ENCODE assay signal across 1 cellular context in genomic region chr2:113977660-113978523, GRCh38.
TF ChIP-seq lines count a peak whose summit lies in the region.

No MANE protein-coding gene starts in this region.

TF ChIP-seq in SK-N-SH, 30 proteins besides CTCF, POLR2A, EP300 and RAD21 (continued from another document):
- TF ChIP-seq CHD2 (IDR thresholded peaks at IDR 0.05; ENCODE audit: low read length, partially characterized antibody) = no peak
- TF ChIP-seq USF2 (IDR thresholded peaks at IDR 0.05; ENCODE audit: borderline replicate concordance, low read depth, low read length) = no peak
- no peak for TF ChIP-seq GABPA (IDR thresholded peaks at IDR 0.05; ENCODE audit: low read depth)
- TF ChIP-seq RFX5 (IDR thresholded peaks at IDR 0.05; ENCODE audit: low read length) = no peak
- no peak for TF ChIP-seq ELF1 (IDR thresholded peaks at IDR 0.05)
- no peak for TF ChIP-seq EZH2phosphoT487 (IDR thresholded peaks at IDR 0.05; ENCODE audit: borderline replicate concordance, low read depth)
- no peak for TF ChIP-seq NFIC (IDR thresholded peaks at IDR 0.05; ENCODE audit: borderline replicate concordance)
- no peak for TF ChIP-seq FOXJ3 (CRISPR knock-in tag; IDR thresholded peaks at IDR 0.05)
- TF ChIP-seq TAF1 (IDR thresholded peaks at IDR 0.05; ENCODE audit: borderline replicate concordance, low read depth, low read length) = no peak
- no peak for TF ChIP-seq SMC3 (IDR thresholded peaks at IDR 0.05; ENCODE audit: low read depth, low read length)
TF ChIP-seq in SK-N-SH: peak in this region for 0.
